In genomic region chr6:162728177-162728571, GRCh38 we compare ENCODE assay signal across 8 cellular contexts. TPM values are rescaled to one million over a fixed set of nuclear protein-coding genes. Genes with fewer than 3 reads are reported as not detected.
DNase-seq lines count a peak whose midpoint lies in the region; ATAC-seq and TF ChIP-seq lines count a peak whose summit lies in the region.

No MANE protein-coding gene starts in this region.

- WGBS in esophagus, 2 donors = 20 to 28% methylated on average over 7 of the region's 7 CpGs

- peaks cover 0 to 2% (median 0%) of the 10 kb centered on the region in 5 donors for H3K9me3 Mint-ChIP-seq in CD8-positive, alpha-beta memory T cell
- H3K9me3 Mint-ChIP-seq in progenitor cell of endocrine pancreas (ENCODE audit: low read depth) = no peaks in the 10 kb centered on the region

- TF ChIP-seq CTCF in progenitor cell of endocrine pancreas (IDR thresholded peaks at IDR 0.05; ENCODE audit: unreplicated experiment) = no peak

- no peak for ATAC-seq in GM21526 (IDR thresholded peaks at IDR 0.05; ENCODE audit: low FRiP score, unreplicated experiment)
- ATAC-seq in HG03139 (IDR thresholded peaks at IDR 0.05; ENCODE audit: unreplicated experiment) = no peak
- ATAC-seq in GM21786 (IDR thresholded peaks at IDR 0.05; ENCODE audit: unreplicated experiment) = no peak

- H3K4me1 ChIP-seq in CD8-positive, alpha-beta memory T cell (ENCODE audit: insufficient read depth, low read length) = peaks cover 12% of the 10 kb centered on the region
- no peaks in the 10 kb centered on the region for H3K4me1 ChIP-seq in esophagus (ENCODE audit: control insufficient read depth in 2 of 2, insufficient read depth in 2 of 2, low read length in 1 of 2)

- H3K27ac ChIP-seq in CD8-positive, alpha-beta memory T cell (ENCODE audit: low read depth, low read length) = peak overlapping the region; percentile 64
- H3K27ac ChIP-seq in SK-N-MC (no peak overlapping the region), esophagus (ENCODE audit: low read depth in 2 of 2, low read length in 1 of 2) (peak overlapping the region in 1 of 2 donors; percentile 30)

- CTCF ChIA-PET in CD8-positive, alpha-beta memory T cell (lab: Charles Lee) = no interaction called here

- no peaks in the 10 kb centered on the region for H3K9me3 ChIP-seq in CD8-positive, alpha-beta memory T cell (ENCODE audit: low read length)
- H3K9me3 ChIP-seq in SK-N-MC (ENCODE audit: low read depth, low read length) = 0 out of 2 replicates have a peak, but pooled peaks cover 3% of the 10 kb centered on the region
- no peaks in the 10 kb centered on the region for H3K9me3 ChIP-seq in esophagus (ENCODE audit: control insufficient read depth in 2 of 2, insufficient read depth in 1 of 2, low read depth in 1 of 2, low read length in 1 of 2)

- peak overlapping the region; percentile 83 to 99 (median 93) for H3K4me3 Mint-ChIP-seq in CD8-positive, alpha-beta memory T cell
- H3K4me3 Mint-ChIP-seq in progenitor cell of endocrine pancreas (ENCODE audit: low read depth) = peak overlapping the region; percentile 51

- H3K36me3 Mint-ChIP-seq in CD8-positive, alpha-beta memory T cell = peaks cover 0 to 1% (median 0%) of the 10 kb centered on the region in 3 donors
- H3K36me3 Mint-ChIP-seq in progenitor cell of endocrine pancreas (ENCODE audit: insufficient read depth) = no peaks in the 10 kb centered on the region

- H3K27me3 ChIP-seq in CD8-positive, alpha-beta memory T cell (ENCODE audit: insufficient read depth, low read length, poor library complexity, severe bottlenecking) = no peaks in the 10 kb centered on the region
- H3K27me3 ChIP-seq in esophagus (ENCODE audit: control insufficient read depth in 1 of 2, insufficient read depth in 2 of 2, low read length in 2 of 2) = no peaks in the 10 kb centered on the region

- peaks cover 4 to 9% of the 10 kb centered on the region in 2 donors for H3K27me3 Mint-ChIP-seq in CD8-positive, alpha-beta memory T cell
- H3K27me3 Mint-ChIP-seq in progenitor cell of endocrine pancreas = no peaks in the 10 kb centered on the region

- H3K4me1 Mint-ChIP-seq in CD8-positive, alpha-beta memory T cell = peaks cover 8 to 19% (median 18%) of the 10 kb centered on the region in 3 donors
- peaks cover 16% of the 10 kb centered on the region for H3K4me1 Mint-ChIP-seq in progenitor cell of endocrine pancreas (ENCODE audit: low read depth)

- H3K36me3 ChIP-seq in CD8-positive, alpha-beta memory T cell (ENCODE audit: insufficient read depth, low read length) = no peaks in the 10 kb centered on the region
- H3K36me3 ChIP-seq in SK-N-MC (ENCODE audit: insufficient read depth, low read length) (no peaks in the 10 kb centered on the region), esophagus (ENCODE audit: control insufficient read depth in 2 of 2, insufficient read depth in 2 of 2, low read length in 1 of 2) (no peaks in the 10 kb centered on the region)

- H3K27ac Mint-ChIP-seq in CD8-positive, alpha-beta memory T cell = peak overlapping the region; percentile 87 to 99 (median 97)
- H3K27ac Mint-ChIP-seq in progenitor cell of endocrine pancreas = peak overlapping the region; percentile 57

- no peak overlapping the region for H3K9ac ChIP-seq in SK-N-MC (ENCODE audit: insufficient read length)

- DNase-seq in CD8-positive, alpha-beta memory T cell = no peak
- no peak for DNase-seq in SK-N-MC (ENCODE audit: low read depth, low spot score)
- DNase-seq in progenitor cell of endocrine pancreas (ENCODE audit: low spot score, unreplicated experiment) = no peak
- DNase-seq in NCI-H526 treated with DMSO at 0.1 percent for 48 hours (lab: John Stamatoyannopoulos, UW) = no peak

- H3K4me3 ChIP-seq in CD8-positive, alpha-beta memory T cell (ENCODE audit: low read length) = peak overlapping the region; percentile 14
- H3K4me3 ChIP-seq in SK-N-MC (peak overlapping the region; percentile 91), esophagus (ENCODE audit: low read depth in 1 of 2, low read length in 2 of 2) (peak overlapping the region; percentile 69 to 93)

- POLR2A ChIA-PET in CD8-positive, alpha-beta memory T cell (lab: Charles Lee) = no interaction called here

RNA-seq across cellular contexts. Expression of gene PACRG, which starts 0.4 kb away (rescaled TPM):
- not detected for total RNA-seq in CD8-positive, alpha-beta memory T cell
- not detected for polyA plus RNA-seq in CD8-positive, alpha-beta memory T cell
- under 1 TPM; 0.39 to 0.44 TPM for polyA plus RNA-seq in esophagus
- total RNA-seq in progenitor cell of endocrine pancreas = 2.4 TPM in 2 replicates

RNA-seq across cellular contexts. Expression of gene PRKN, which starts 0.6 kb away (rescaled TPM):
- total RNA-seq in CD8-positive, alpha-beta memory T cell = under 1 TPM; 0.22 to 0.55 TPM
- polyA plus RNA-seq in CD8-positive, alpha-beta memory T cell = 1.0 TPM
- polyA plus RNA-seq in esophagus = under 1 TPM; 0.28 to 0.45 TPM
- 4.5 and 4.6 TPM in 2 replicates for total RNA-seq in progenitor cell of endocrine pancreas

Comparison
In these comparisons a context has a peak if more than half of its experiments do, and no peak if none do; other contexts are left out.
1. H3K4me3 ChIP-seq: peak in every context shown above with its lines; median percentile 91 in SK-N-MC; 81 in esophagus; 14 in CD8-positive, alpha-beta memory T cell.